Comparison of ENCODE assay signal across 11 cellular contexts in genomic region chr9:123607987-123608565, GRCh38.
DNase-seq lines count a peak whose midpoint lies in the region; ATAC-seq, FAIRE-seq and TF ChIP-seq lines count a peak whose summit lies in the region.
"Had no signal": no experiment of that assay in that cellular context is flagged by ENCODE, and none has a peak within 500 bp of the region (broad histone marks: within the 10 kb centered on the region; RNA-seq: fewer than 3 reads in every experiment).

No MANE protein-coding gene starts in this region.

- H3K9me3 ChIP-seq in OCI-LY3 (ENCODE audit: insufficient read depth, low read length), result no peaks in the 10 kb centered on the region
- no peaks in the 10 kb centered on the region for H3K9me3 ChIP-seq in kidney (ENCODE audit: control insufficient read depth in 1 of 2, low read length in 2 of 2)

- CTCF ChIA-PET in RWPE1 (lab: Yijun Ruan, JAX), result interaction anchor here (0.6 kb wide), 1 partner anchor 25 kb away, joined by 3 read pairs; no protein-coding TSS in a partner anchor

- H3K4me2 ChIP-seq in OCI-LY3 (ENCODE audit: low read length), result peak overlapping the region; percentile 73

- TF ChIP-seq CTCF in OCI-LY3 (IDR thresholded peaks at IDR 0.05; ENCODE audit: low read depth, low read length), result no peak
- no peak for TF ChIP-seq CTCF in kidney (IDR thresholded peaks at IDR 0.05; ENCODE audit: borderline replicate concordance, extremely low read depth, insufficient read depth)
- TF ChIP-seq CTCF in RWPE1 (conservative IDR thresholded peaks at IDR 0.05; ENCODE audit: low read depth), result no peak

- intact Hi-C loops in kidney (cut with DNase I), result no loop called here

- H2AFZ ChIP-seq in OCI-LY3 (ENCODE audit: low read depth, low read length), result no peak overlapping the region

- POLR2A ChIA-PET in RWPE1 (lab: Yijun Ruan, JAX; ENCODE audit: low non-redundant PET), result no interaction called here

- H3K36me3 ChIP-seq in OCI-LY3 (replicated peaks; ENCODE audit: low read depth, low read length) (peaks cover 17% of the 10 kb centered on the region), kidney (ENCODE audit: control insufficient read depth in 1 of 2, insufficient read depth in 2 of 2, low read length in 2 of 2) (no peaks in the 10 kb centered on the region)

- DNase-seq in stimulated activated CD4-positive, alpha-beta T cell treated with anti-CD3 and anti-CD28 coated beads, Interleukin-4, amount 100 ng/mL, for 4 hours, result no peak
- DNase-seq in T-helper 9 cell (no peak), kidney (no peak), RWPE1 (ENCODE audit: low spot score) (no peak)
- DNase-seq: activated CD8-positive, alpha-beta T cell treated with anti-CD3 and anti-CD28 coated beads for 36 hours had no signal

- H3K27ac ChIP-seq in OCI-LY3 (ENCODE audit: low read length), result peak overlapping the region; percentile 74
- H3K27ac ChIP-seq in kidney (ENCODE audit: low read depth in 2 of 2, low read length in 2 of 2), result no peak overlapping the region
- H3K27ac ChIP-seq in RWPE1, result no peak overlapping the region

- no peaks in the 10 kb centered on the region for H3K79me2 ChIP-seq in OCI-LY3 (ENCODE audit: low read length)

- peak overlapping the region; percentile 9; the same call in 1 of the 2 replicates for H3K9ac ChIP-seq in OCI-LY3 (ENCODE audit: low read length)
- no peak overlapping the region for H3K9ac ChIP-seq in kidney (ENCODE audit: low read length in 2 of 2)

- H3K4me3 ChIP-seq in OCI-LY3 (ENCODE audit: low read length), result peak overlapping the region; percentile 53
- no peak overlapping the region for H3K4me3 ChIP-seq in kidney (ENCODE audit: low read length in 2 of 2)

- FAIRE-seq in kidney (lab: Jason Lieb, UNC), result no peak
- FAIRE-seq: endothelial cell of umbilical vein had no signal

- ATAC-seq in GM18502 (IDR thresholded peaks at IDR 0.05; ENCODE audit: poor library complexity, unreplicated experiment) (peak; percentile 98), GM21367 (IDR thresholded peaks at IDR 0.05; ENCODE audit: unreplicated experiment) (peak; percentile 86), HG03039 (IDR thresholded peaks at IDR 0.05; ENCODE audit: unreplicated experiment) (peak; percentile 86)
- ATAC-seq: activated CD8-positive, alpha-beta T cell treated with anti-CD3 and anti-CD28 coated beads for 36 hours; natural killer cell treated with Interleukin-12 subunit alpha and Interleukin-12 subunit beta and Interleukin-15 and Interleukin-18, amount 100 ng/mL, for 72 hours had no signal

- no peaks in the 10 kb centered on the region for H3K27me3 ChIP-seq in OCI-LY3 (ENCODE audit: low read depth, low read length)

- H3K4me1 ChIP-seq in OCI-LY3 (ENCODE audit: low read length) (peaks cover 24% of the 10 kb centered on the region), kidney (ENCODE audit: control insufficient read depth in 1 of 2, insufficient read depth in 1 of 2, low read depth in 1 of 2, low read length in 2 of 2) (peaks cover 9 to 27% of the 10 kb centered on the region in 2 donors)

- peaks cover 29% of the 10 kb centered on the region; the same call in 1 of the 2 replicates for H4K20me1 ChIP-seq in OCI-LY3 (ENCODE audit: insufficient read depth, low read length)
